19 cellular contexts compared by ENCODE assay signal in the genomic region with DNA sequence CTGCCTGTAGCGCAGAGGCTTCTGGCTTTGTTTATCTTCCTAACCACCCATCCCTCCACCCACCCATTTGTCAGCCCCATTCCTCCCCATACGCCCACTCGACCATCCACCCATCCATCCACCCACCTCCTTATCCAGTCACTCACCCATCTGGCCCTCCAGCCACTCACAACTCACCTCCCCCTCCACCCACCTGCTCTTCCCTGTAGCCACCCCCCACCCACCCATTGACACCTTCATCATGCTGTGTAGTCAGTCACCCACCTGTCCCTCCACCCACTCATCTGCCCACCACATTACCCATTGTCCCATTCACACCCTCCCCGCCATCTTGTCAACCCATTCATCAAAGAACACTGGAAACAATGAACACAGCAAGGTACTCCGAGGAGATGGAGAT. TPM values are rescaled to one million over a fixed set of nuclear protein-coding genes. Genes with fewer than 3 reads are reported as not detected.
"Had no signal": no experiment of that assay in that cellular context is flagged by ENCODE, and none has a peak within 500 bp of the region (broad histone marks: within the 10 kb centered on the region; RNA-seq: fewer than 3 reads in every experiment).

No MANE protein-coding gene starts in this region.

- H2AFZ ChIP-seq: hepatocyte had no signal

- H3K4me2 ChIP-seq: hepatocyte had no signal

- H3K79me2 ChIP-seq: hepatocyte had no signal

- H3K4me3 ChIP-seq: hepatocyte, psoas muscle, SJCRH30, upper lobe of right lung had no signal

- H3K4me1 Mint-ChIP-seq: nephron had no signal

- H3K27me3 ChIP-seq: brain microvascular endothelial cell, SJCRH30 had no signal

- DNase-seq: activated naive CD4-positive, alpha-beta T cell treated with anti-CD3 and anti-CD28 coated beads, Interleukin-2, amount 50 U/mL, for 16 hours; activated T-cell treated with anti-CD3 and anti-CD28 coated beads, Interleukin-2, amount 50 U/mL, for 48 hours; brain microvascular endothelial cell; kidney glomerular epithelial cell; mesendoderm; psoas muscle; SJCRH30; stimulated activated CD4-positive, alpha-beta T cell treated with anti-CD3 and anti-CD28 coated beads, Interleukin-4, amount 100 ng/mL, for 1 hour; stimulated activated naive B cell treated with anti-CD40 and anti-IgM and Interleukin-4, amounts not matched to agents 10 μg/mL and 1 μg/mL and 100 μg/mL, for 72 hours; T1000; upper lobe of right lung had no signal

- H3K9me3 ChIP-seq: psoas muscle, SJCRH30, upper lobe of right lung had no signal

- H3K27ac ChIP-seq: brain microvascular endothelial cell, hepatocyte, SJCRH30, upper lobe of right lung, VCaP had no signal

- H3K9me3 Mint-ChIP-seq: dendritic cell treated with granulocyte-macrophage colony-stimulating factor and Interleukin-4, amounts not matched to agents 40 ng/mL and 50 ng/mL, for 4 days; nephron; stimulated activated naive B cell treated with anti-CD40 and anti-IgM and Interleukin-4, amounts not matched to agents 10 μg/mL and 1 μg/mL and 100 μg/mL, for 72 hours had no signal

- H3K36me3 Mint-ChIP-seq: stimulated activated naive B cell treated with anti-CD40 and anti-IgM and Interleukin-4, amounts not matched to agents 10 μg/mL and 1 μg/mL and 100 μg/mL, for 72 hours had no signal

- H3K36me3 ChIP-seq: brain microvascular endothelial cell, SJCRH30, upper lobe of right lung had no signal

- H3K27ac Mint-ChIP-seq: dendritic cell treated with granulocyte-macrophage colony-stimulating factor and Interleukin-4, amounts not matched to agents 40 ng/mL and 50 ng/mL, for 4 days; nephron; stimulated activated naive B cell treated with anti-CD40 and anti-IgM and Interleukin-4, amounts not matched to agents 10 μg/mL and 1 μg/mL and 100 μg/mL, for 72 hours had no signal

- H3K4me3 Mint-ChIP-seq: dendritic cell treated with granulocyte-macrophage colony-stimulating factor and Interleukin-4, amounts not matched to agents 40 ng/mL and 50 ng/mL, for 4 days; nephron; stimulated activated naive B cell treated with anti-CD40 and anti-IgM and Interleukin-4, amounts not matched to agents 10 μg/mL and 1 μg/mL and 100 μg/mL, for 72 hours had no signal

- ATAC-seq: psoas muscle; sciatic nerve; stimulated activated naive B cell treated with anti-CD40 and anti-IgM and Interleukin-4, amounts not matched to agents 10 μg/mL and 1 μg/mL and 100 μg/mL, for 72 hours; upper lobe of right lung had no signal

RNA-seq across cellular contexts. Expression of gene CST6, which starts 5.5 kb away (rescaled TPM):
- total RNA-seq: activated CD8-positive, alpha-beta memory T cell treated with anti-CD3 and anti-CD28 coated beads for 36 hours; liver; SJCRH30; temporal lobe had no signal

RNA-seq across cellular contexts. Expression of gene CATSPER1, which starts 8.9 kb away (rescaled TPM):
- total RNA-seq: activated CD8-positive, alpha-beta memory T cell treated with anti-CD3 and anti-CD28 coated beads for 36 hours; hepatocyte; psoas muscle; sciatic nerve; temporal lobe had no signal

RNA-seq across cellular contexts. Expression of gene GAL3ST3, which starts 31.6 kb away (rescaled TPM):
- total RNA-seq: liver, sciatic nerve, SJCRH30, upper lobe of right lung had no signal
